Comparison of ENCODE assay signal across 8 cellular contexts in genomic region chr1:8017495-8018310, GRCh38. TPM values are rescaled to one million over a fixed set of nuclear protein-coding genes. Genes with fewer than 3 reads are reported as not detected.
DNase-seq lines count a peak whose midpoint lies in the region; ATAC-seq, FAIRE-seq and TF ChIP-seq lines count a peak whose summit lies in the region.

No MANE protein-coding gene starts in this region.

- H3K4me1 ChIP-seq in colonic mucosa: peaks cover 10% of the 10 kb centered on the region

- H3K36me3 ChIP-seq in colonic mucosa: no peaks in the 10 kb centered on the region

- H3K9me3 ChIP-seq in colonic mucosa: no peaks in the 10 kb centered on the region

- intact Hi-C loops in colonic mucosa (cut with DNase I) (loop anchor here (5.0 kb wide), 1 partner anchor 225 kb away; no protein-coding TSS in a partner anchor), left ventricle myocardium superior (cut with micrococcal nuclease) (loop anchor here (10.0 kb wide), 1 partner anchor 327 kb away; no protein-coding TSS in a partner anchor)

- H3K27ac ChIP-seq in colonic mucosa: no peak overlapping the region

- no peak for TF ChIP-seq CTCF in colonic mucosa (IDR thresholded peaks at IDR 0.05)

- no peak overlapping the region for H3K4me3 ChIP-seq in colonic mucosa

- no peaks in the 10 kb centered on the region for H3K27me3 ChIP-seq in colonic mucosa

- no peak overlapping the region for H3K9ac ChIP-seq in colonic mucosa (ENCODE audit: low read depth in 2 of 2, low read length in 2 of 2)

- DNase-seq in Ammon's horn (ENCODE audit: low spot score) (peak; percentile 81), NCI-H2227 (lab: John Stamatoyannopoulos, UW; ENCODE audit: unreplicated experiment) (peak; percentile 43), colonic mucosa (peak; percentile 53), myocyte (ENCODE audit: low read depth) (peak; percentile 20), activated gamma-delta T cell (lab: John Stamatoyannopoulos, UW) (no peak), left ventricle myocardium superior (no peak), GM12892 (ENCODE audit: insufficient read length) (no peak)

- no peak for FAIRE-seq in GM12892 (lab: Jason Lieb, UNC)

- ATAC-seq in HG02763 (IDR thresholded peaks at IDR 0.05; ENCODE audit: unreplicated experiment) (no peak), left ventricle myocardium superior (no peak)

- no peak for TF ChIP-seq POLR2A in GM12892 (IDR thresholded peaks at IDR 0.05; ENCODE audit: low read depth, low read length)

RNA-seq across cellular contexts. Expression of gene ERRFI1, which starts 8.4 kb away (rescaled TPM):
- total RNA-seq in colonic mucosa: 10 to 100 TPM; 22.3 to 45.5 TPM
- total RNA-seq in myocyte: 138 and 194 TPM in 2 replicates
- 84.3 TPM for polyA plus RNA-seq in myocyte (2012)
- 10.2 TPM for total RNA-seq in left ventricle myocardium superior
- 1.9 TPM for polyA plus RNA-seq in GM12892 (2012; ENCODE audit: missing spikeins)

RNA-seq across cellular contexts. Expression of gene PARK7, which starts 56.2 kb away (rescaled TPM):
- total RNA-seq in colonic mucosa (100 to 1,000 TPM; 184 to 330 TPM), myocyte (291 and 310 TPM in 2 replicates), left ventricle myocardium superior (335 TPM)
- polyA plus RNA-seq in myocyte (2012): 487 TPM
- polyA plus RNA-seq in GM12892 (2012; ENCODE audit: missing spikeins): 538 TPM

Comparison
In these comparisons a context has a peak if more than half of its experiments do, and no peak if none do; other contexts are left out.
1. DNase-seq: peak in Ammon's horn (single experiment), NCI-H2227 (single experiment), colonic mucosa (single experiment) and myocyte (single experiment); none in activated gamma-delta T cell (single experiment), left ventricle myocardium superior (single experiment) and GM12892 (single experiment).